ENCODE assay signal across 13 cellular contexts in genomic region chr10:133391761-133392518, GRCh38. TPM values are rescaled to one million over a fixed set of nuclear protein-coding genes. Genes with fewer than 3 reads are reported as not detected.
DNase-seq lines count a peak whose midpoint lies in the region; ATAC-seq and TF ChIP-seq lines count a peak whose summit lies in the region.
"Had no signal": no experiment of that assay in that cellular context is flagged by ENCODE, and none has a peak within 500 bp of the region (broad histone marks: within the 10 kb centered on the region; RNA-seq: fewer than 3 reads in every experiment).

No MANE protein-coding gene starts in this region.

- no peaks in the 10 kb centered on the region for H4K20me1 ChIP-seq in OCI-LY7 (ENCODE audit: insufficient read depth, low read length)

- peaks cover 66% of the 10 kb centered on the region for H3K4me1 ChIP-seq in OCI-LY7 (ENCODE audit: insufficient read depth, low read length, poor library complexity, severe bottlenecking)

- peak overlapping the region; percentile 88 for H3K4me2 ChIP-seq in OCI-LY7 (ENCODE audit: low read length)

- no peak overlapping the region for H3K4me3 Mint-ChIP-seq in dendritic cell treated with granulocyte-macrophage colony-stimulating factor and Interleukin-4, amounts not matched to agents 40 ng/mL and 50 ng/mL, for 4 days
- H3K4me3 Mint-ChIP-seq in stimulated activated naive B cell treated with anti-CD40 and anti-IgM and Interleukin-4, amounts not matched to agents 10 μg/mL and 1 μg/mL and 100 μg/mL, for 72 hours, result peak overlapping the region; percentile 54 to 76

- peak overlapping the region; percentile 31 for H3K27ac Mint-ChIP-seq in dendritic cell treated with granulocyte-macrophage colony-stimulating factor and Interleukin-4, amounts not matched to agents 40 ng/mL and 50 ng/mL, for 4 days
- peak overlapping the region; percentile 83 for H3K27ac Mint-ChIP-seq in stimulated activated naive B cell treated with anti-CD40 and anti-IgM and Interleukin-4, amounts not matched to agents 10 μg/mL and 1 μg/mL and 100 μg/mL, for 72 hours

- peak overlapping the region; percentile 99 for H3K27ac ChIP-seq in OCI-LY7 (ENCODE audit: low read depth, low read length, poor library complexity, severe bottlenecking)
- H3K27ac ChIP-seq: neutrophil had no signal

- H3K79me2 ChIP-seq in OCI-LY7 (ENCODE audit: insufficient read depth, low read depth, low read length), result peaks cover 47% of the 10 kb centered on the region

- POLR2A ChIA-PET in OCI-LY7 (lab: Charles Lee), result interaction anchor here (0.9 to 1.2 kb wide), 2 partner anchors 33 kb away, joined by 3 to 5 read pairs; no protein-coding TSS in a partner anchor

- H3K27me3 Mint-ChIP-seq in dendritic cell treated with granulocyte-macrophage colony-stimulating factor and Interleukin-4, amounts not matched to agents 40 ng/mL and 50 ng/mL, for 4 days, result no peaks in the 10 kb centered on the region
- H3K27me3 Mint-ChIP-seq in stimulated activated naive B cell treated with anti-CD40 and anti-IgM and Interleukin-4, amounts not matched to agents 10 μg/mL and 1 μg/mL and 100 μg/mL, for 72 hours, result no peaks in the 10 kb centered on the region

- intact Hi-C loops in OCI-LY7 (cut with micrococcal nuclease; ENCODE audit: unreplicated experiment), result loop anchor here (5.0 kb wide), 2 partner anchors 85 to 1235 kb away; partner anchors contain the start of genes TUBGCP2 and ZNF511
- intact Hi-C loops in dendritic cell treated with granulocyte-macrophage colony-stimulating factor and Interleukin-4, amounts not matched to agents 40 ng/mL and 50 ng/mL, for 4 days (cut with micrococcal nuclease), result loop anchor here (5.0 kb wide), 1 partner anchor 35 kb away; the partner anchor contains the start of gene FUOM

- H2AFZ ChIP-seq in OCI-LY7 (ENCODE audit: low read length), result no peak overlapping the region

- no peaks in the 10 kb centered on the region for H3K9me3 ChIP-seq in OCI-LY7 (ENCODE audit: low read length)
- H3K9me3 ChIP-seq: neutrophil had no signal

- no peaks in the 10 kb centered on the region for H3K9me2 ChIP-seq in OCI-LY7 (ENCODE audit: insufficient read depth, low read length)

- BruUV-seq in OCI-LY7 (replicated peaks; lab: Mats Ljungman, UMichigan), result no TSS peak

- TF ChIP-seq CTCF in OCI-LY7 (conservative IDR thresholded peaks at IDR 0.05; ENCODE audit: low read length) (no peak), GM10266 (IDR thresholded peaks at IDR 0.05; ENCODE audit: control insufficient read depth, insufficient read depth, low read depth, missing control alignments) (no peak)

- CTCF ChIA-PET in OCI-LY7 (lab: Charles Lee; ENCODE audit: unreplicated experiment), result interaction anchor here (1.1 kb wide), 1 partner anchor 63 kb away, joined by 3 read pairs; no protein-coding TSS in a partner anchor

- H3K36me3 ChIP-seq in OCI-LY7 (ENCODE audit: insufficient read depth, low read length), result peaks cover 17% of the 10 kb centered on the region
- H3K36me3 ChIP-seq: neutrophil had no signal

- DNase-seq in activated naive CD4-positive, alpha-beta T cell treated with Interleukin-2 at 50 U/mL for 16 hours, result peak; percentile 37
- no peak for DNase-seq in activated naive CD4-positive, alpha-beta T cell (lab: John Stamatoyannopoulos, UW)
- DNase-seq in OCI-LY7 (ENCODE audit: low spot score), result peak; percentile 39
- DNase-seq in stimulated activated naive B cell treated with anti-CD40 and anti-IgM and Interleukin-4, amounts not matched to agents 10 μg/mL and 1 μg/mL and 100 μg/mL, for 72 hours, result no peak
- DNase-seq in GM10266 (ENCODE audit: extremely low spot score), result no peak
- DNase-seq: activated gamma-delta T cell treated with Interleukin-2 at 50 U/mL for 16 hours, left ventricle myocardium superior, NCI-H1092 treated with DMSO at 0.1 percent for 48 hours, NCI-H446 had no signal

- no peaks in the 10 kb centered on the region for H3K9me3 Mint-ChIP-seq in dendritic cell treated with granulocyte-macrophage colony-stimulating factor and Interleukin-4, amounts not matched to agents 40 ng/mL and 50 ng/mL, for 4 days
- H3K9me3 Mint-ChIP-seq in stimulated activated naive B cell treated with anti-CD40 and anti-IgM and Interleukin-4, amounts not matched to agents 10 μg/mL and 1 μg/mL and 100 μg/mL, for 72 hours, result no peaks in the 10 kb centered on the region

- peak in 1 of 2 donors; percentile 2 for ATAC-seq in stimulated activated naive B cell treated with anti-CD40 and anti-IgM and Interleukin-4, amounts not matched to agents 10 μg/mL and 1 μg/mL and 100 μg/mL, for 72 hours (replicated peaks)
- ATAC-seq in HG03460 (IDR thresholded peaks at IDR 0.05; ENCODE audit: unreplicated experiment) (no peak), HG03442 (IDR thresholded peaks at IDR 0.05; ENCODE audit: unreplicated experiment) (no peak)
- ATAC-seq: left ventricle myocardium superior had no signal

- peak overlapping the region; percentile 74 for H3K4me3 ChIP-seq in OCI-LY7 (ENCODE audit: low read depth, low read length, poor library complexity, severe bottlenecking)

- peaks cover 52% of the 10 kb centered on the region for H3K36me3 Mint-ChIP-seq in dendritic cell treated with granulocyte-macrophage colony-stimulating factor and Interleukin-4, amounts not matched to agents 40 ng/mL and 50 ng/mL, for 4 days (ENCODE audit: low read depth)
- H3K36me3 Mint-ChIP-seq in stimulated activated naive B cell treated with anti-CD40 and anti-IgM and Interleukin-4, amounts not matched to agents 10 μg/mL and 1 μg/mL and 100 μg/mL, for 72 hours, result peaks cover 16 to 25% of the 10 kb centered on the region in 2 donors

- H3K4me1 Mint-ChIP-seq in dendritic cell treated with granulocyte-macrophage colony-stimulating factor and Interleukin-4, amounts not matched to agents 40 ng/mL and 50 ng/mL, for 4 days (ENCODE audit: low read depth), result peaks cover 75% of the 10 kb centered on the region
- H3K4me1 Mint-ChIP-seq in stimulated activated naive B cell treated with anti-CD40 and anti-IgM and Interleukin-4, amounts not matched to agents 10 μg/mL and 1 μg/mL and 100 μg/mL, for 72 hours, result peaks cover 36 to 77% of the 10 kb centered on the region in 2 donors

RNA-seq across cellular contexts. Expression of gene MTG1, which starts 2.0 kb away (rescaled TPM):
- total RNA-seq in OCI-LY7 (2014; rRNA removed; shearing (Covaris generic)), result 60.3 and 85.6 TPM in 2 replicates
- total RNA-seq in OCI-LY7 (2022), result 101 and 107 TPM in 2 replicates

RNA-seq across cellular contexts. Expression of gene PAOX, which starts 12.9 kb away (rescaled TPM):
- total RNA-seq in OCI-LY7 (2014; rRNA removed; shearing (Covaris generic)), result 5.9 and 10.7 TPM in 2 replicates
- 16.0 and 28.1 TPM in 2 replicates for total RNA-seq in OCI-LY7 (2022)

RNA-seq across cellular contexts. Expression of gene ECHS1, which starts 18.8 kb away (rescaled TPM):
- 39.5 and 48.3 TPM in 2 replicates for total RNA-seq in OCI-LY7 (2014; rRNA removed; shearing (Covaris generic))
- total RNA-seq in OCI-LY7 (2022), result 42.2 and 46.2 TPM in 2 replicates

RNA-seq across cellular contexts. Expression of gene SPRN, which starts 32.5 kb away (rescaled TPM):
- total RNA-seq in OCI-LY7 (2014; rRNA removed; shearing (Covaris generic)), result not detected in 2 replicates
- not detected in 2 replicates for total RNA-seq in OCI-LY7 (2022)
- total RNA-seq: left ventricle myocardium superior had no signal

RNA-seq across cellular contexts. Expression of gene FUOM, which starts 34.1 kb away (rescaled TPM):
- 46.0 and 47.5 TPM in 2 replicates for total RNA-seq in OCI-LY7 (2014; rRNA removed; shearing (Covaris generic))
- 23.6 and 30.4 TPM in 2 replicates for total RNA-seq in OCI-LY7 (2022)

Comparison
In these comparisons a context has a peak if more than half of its experiments do, and no peak if none do; other contexts are left out.
1. DNase-seq: peak in activated naive CD4-positive, alpha-beta T cell treated with Interleukin-2 at 50 U/mL for 16 hours (single experiment) and OCI-LY7 (single experiment); none in activated naive CD4-positive, alpha-beta T cell (0 of 4), stimulated activated naive B cell treated with anti-CD40 and anti-IgM and Interleukin-4, amounts not matched to agents 10 μg/mL and 1 μg/mL and 100 μg/mL, for 72 hours (single experiment) and GM10266 (single experiment).